ENCODE assay signal across 7 cellular contexts in the genomic region with DNA sequence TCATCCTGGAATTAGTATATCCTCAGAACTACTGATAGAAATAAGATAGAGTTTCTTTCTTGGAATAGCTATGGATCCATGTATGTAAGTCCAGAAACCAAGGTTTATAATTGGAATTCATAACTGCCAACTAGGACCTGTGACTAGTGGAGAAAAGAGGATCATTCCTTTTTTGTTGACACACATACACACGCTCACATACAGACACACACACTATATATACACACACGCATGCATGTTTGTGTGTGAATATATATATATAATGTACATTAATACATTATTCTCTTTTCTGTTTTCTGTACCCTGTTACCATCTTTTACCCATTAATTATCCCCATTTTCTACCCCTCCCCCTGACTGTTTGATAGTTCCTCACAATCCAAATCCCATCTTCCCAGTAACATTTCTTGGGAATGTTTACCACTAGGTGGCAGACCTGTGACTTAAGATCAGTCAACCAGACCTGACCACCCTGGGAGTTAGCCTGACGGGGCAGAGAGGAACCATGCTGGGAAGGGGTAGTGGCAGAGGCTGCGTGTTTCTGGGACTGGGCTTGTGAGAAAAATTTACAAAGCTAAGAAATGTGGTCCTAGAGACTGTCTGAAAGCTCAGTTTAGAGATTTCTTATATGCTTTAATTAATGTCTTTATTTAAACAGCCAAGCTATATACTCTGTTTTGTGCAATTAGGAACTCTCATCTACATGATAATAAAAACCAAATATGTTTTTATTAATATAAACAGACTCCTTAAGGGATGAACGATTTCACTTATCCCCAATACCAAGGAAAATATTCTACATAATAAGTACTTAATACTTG.
A peak's percentile ranks its signal among the peaks of the same experiment; 100 is the strongest.
DNase-seq lines count a peak whose midpoint lies in the region; ATAC-seq and TF ChIP-seq lines count a peak whose summit lies in the region.

No MANE protein-coding gene starts in this region.

- no peak overlapping the region for H3K27ac ChIP-seq in mammary epithelial cell (ENCODE audit: insufficient read depth, low read depth, low read length)

- 39% methylated on average over 5 of the region's 5 CpGs for WGBS in mammary epithelial cell (ENCODE audit: low coverage, missing lambda C conversion rate)

- no peak overlapping the region for H3K4me3 ChIP-seq in mammary epithelial cell (replicated peaks in 1 of 3; ENCODE audit: insufficient read depth in 1 of 3, low read depth in 2 of 3, low read length in 3 of 3)

- DNase-seq in NCI-H510A (lab: John Stamatoyannopoulos, UW) (peak; percentile 31), mammary epithelial cell (peak; percentile 40), kidney tubule cell (ENCODE audit: low spot score) (peak; percentile 67), activated T-cell treated with anti-CD3 and anti-CD28 coated beads for 4 hours (no peak)
- DNase-seq in activated CD4-positive, alpha-beta T cell treated with anti-CD3 and anti-CD28 coated beads for 1 hour: no peak

- in situ Hi-C loops in mammary epithelial cell (cut with MboI; ENCODE audit: low sequenced_read_pairs in 2 of 2): loop anchor here in 1 of 2 donors (10.0 kb wide), 1 partner anchor 174 kb away; no protein-coding TSS in a partner anchor

- no TSS peak for BruUV-seq in mammary epithelial cell (replicated peaks; lab: Mats Ljungman, UMichigan)

- H3K4me2 ChIP-seq in mammary epithelial cell (ENCODE audit: insufficient read depth, low read depth, low read length): no peak overlapping the region

- TF ChIP-seq CTCF in GM12874 (IDR thresholded peaks at IDR 0.05; ENCODE audit: insufficient read depth, low read depth, low read length): peak; percentile 33; the same call in 1 of the 2 replicates
- peak; percentile 61 to 68 for TF ChIP-seq CTCF in mammary epithelial cell (conservative IDR thresholded peaks at IDR 0.05 in 1 of 2, IDR thresholded peaks at IDR 0.05 in 1 of 2; ENCODE audit: extremely low read depth in 1 of 2, insufficient read depth in 1 of 2, low read depth in 1 of 2, low read length in 2 of 2)

- H3K79me2 ChIP-seq in mammary epithelial cell (ENCODE audit: insufficient read depth, low read length): no peaks in the 10 kb centered on the region

- no peaks in the 10 kb centered on the region for H3K27me3 ChIP-seq in mammary epithelial cell (ENCODE audit: insufficient read depth, low read length)

- H4K20me1 ChIP-seq in mammary epithelial cell (ENCODE audit: insufficient read depth, low read length): no peaks in the 10 kb centered on the region

- dilution Hi-C loops in mammary epithelial cell (cut with HindIII; ENCODE audit: low sequenced_read_pairs): no loop called here

- peak; percentile 49 for ATAC-seq in HG02870 (IDR thresholded peaks at IDR 0.05; ENCODE audit: unreplicated experiment)

- no peak overlapping the region for H3K9ac ChIP-seq in mammary epithelial cell (ENCODE audit: insufficient read depth, low read length)

- H2AFZ ChIP-seq in mammary epithelial cell (ENCODE audit: low read depth, low read length): no peak overlapping the region

- H3K4me1 ChIP-seq in mammary epithelial cell (ENCODE audit: insufficient read depth, low read length): no peaks in the 10 kb centered on the region

- no peaks in the 10 kb centered on the region for H3K9me3 ChIP-seq in mammary epithelial cell (replicated peaks; ENCODE audit: insufficient read depth, low read length)

- intact Hi-C loops in mammary epithelial cell (cut with micrococcal nuclease): loop anchor here (1.0 kb wide), 1 partner anchor 176 kb away; no protein-coding TSS in a partner anchor

- CTCF ChIA-PET in mammary epithelial cell (lab: Charles Lee; ENCODE audit: low non-redundant PET): interaction anchor here (0.6 kb wide), 1 partner anchor 179 kb away, joined by 3 read pairs; no protein-coding TSS in a partner anchor

- no peaks in the 10 kb centered on the region for H3K36me3 ChIP-seq in mammary epithelial cell (ENCODE audit: insufficient read depth, low read length)

Comparison
In these comparisons a context has a peak if more than half of its experiments do, and no peak if none do; other contexts are left out.
1. DNase-seq: peak in NCI-H510A (single experiment), mammary epithelial cell (single experiment) and kidney tubule cell (single experiment); none in activated CD4-positive, alpha-beta T cell treated with anti-CD3 and anti-CD28 coated beads for 1 hour (single experiment) and activated T-cell treated with anti-CD3 and anti-CD28 coated beads for 4 hours (single experiment).